Comparison of ENCODE assay signal across 8 cellular contexts in the genomic region with DNA sequence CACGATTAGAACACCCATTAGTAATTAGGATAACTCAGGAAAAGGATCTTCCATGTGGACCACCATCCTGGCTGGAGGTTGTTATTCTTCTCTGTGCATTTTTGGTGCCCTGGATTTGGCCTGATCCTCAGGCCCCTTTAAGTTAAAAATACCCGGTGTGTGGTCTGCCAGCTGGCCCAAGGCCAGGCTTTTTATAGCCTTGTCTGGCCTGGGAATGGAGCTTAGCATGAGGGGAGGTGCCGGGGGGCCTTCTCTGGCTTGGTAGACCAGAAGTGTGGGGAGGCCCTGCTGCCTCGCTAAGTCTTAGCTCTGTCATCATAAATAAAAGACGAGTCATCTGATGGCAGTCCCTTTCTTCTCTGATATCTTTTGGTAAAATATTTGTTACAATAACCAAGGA.
A peak's percentile ranks its signal among the peaks of the same experiment; 100 is the strongest.
DNase-seq lines count a peak whose midpoint lies in the region; ATAC-seq lines count a peak whose summit lies in the region.

No MANE protein-coding gene starts in this region.

- intact Hi-C loops in Right ventricle myocardium superior (cut with DNase I), result no loop called here

- DNase-seq in NCI-H2081 (lab: John Stamatoyannopoulos, UW), result peak; percentile 24 to 43
- no peak for DNase-seq in NCI-H2081 treated with DMSO at 0.1 percent for 48 hours (lab: John Stamatoyannopoulos, UW)
- DNase-seq in RPMI7951 (ENCODE audit: low read depth), result peak; percentile 68
- DNase-seq in Right ventricle myocardium superior, result peak; percentile 87
- no peak for DNase-seq in ecto neural progenitor cell (ENCODE audit: low spot score)

- H3K27ac ChIP-seq in subcutaneous abdominal adipose tissue (ENCODE audit: low read depth, low read length), result peak overlapping the region; percentile 63

- no peaks in the 10 kb centered on the region for H3K36me3 ChIP-seq in subcutaneous abdominal adipose tissue (ENCODE audit: control insufficient read depth in 5 of 5, insufficient read depth in 5 of 5, low read length in 5 of 5)

- peaks cover 3 to 69% (median 55%) of the 10 kb centered on the region in 5 donors for H3K4me1 ChIP-seq in subcutaneous abdominal adipose tissue (ENCODE audit: control insufficient read depth in 5 of 5, insufficient read depth in 5 of 5, low read length in 5 of 5)

- peak; percentile 86 for ATAC-seq in Right ventricle myocardium superior (ENCODE audit: poor library complexity)
- ATAC-seq in GM19467 (IDR thresholded peaks at IDR 0.05; ENCODE audit: unreplicated experiment), result no peak
- no peak for ATAC-seq in HG03469 (IDR thresholded peaks at IDR 0.05; ENCODE audit: unreplicated experiment)

- no peaks in the 10 kb centered on the region for H3K27me3 ChIP-seq in subcutaneous abdominal adipose tissue (ENCODE audit: control insufficient read depth in 5 of 5, insufficient read depth in 4 of 5, low read length in 5 of 5)

- H3K9me3 ChIP-seq in subcutaneous abdominal adipose tissue (ENCODE audit: control insufficient read depth in 5 of 5, low read length in 5 of 5), result no peaks in the 10 kb centered on the region

- peak overlapping the region in 1 of 5 donors; percentile 11 for H3K4me3 ChIP-seq in subcutaneous abdominal adipose tissue (ENCODE audit: low read depth in 1 of 5, low read length in 5 of 5)

- peak overlapping the region in 2 of 5 donors; percentile 5 to 10 for H3K9ac ChIP-seq in subcutaneous abdominal adipose tissue (ENCODE audit: low read length in 5 of 5)

Comparison
In these comparisons a context has a peak if more than half of its experiments do, and no peak if none do; other contexts are left out.
1. DNase-seq: peak in NCI-H2081 (2 of 2), RPMI7951 (single experiment) and Right ventricle myocardium superior (single experiment); none in NCI-H2081 treated with DMSO at 0.1 percent for 48 hours (single experiment) and ecto neural progenitor cell (single experiment).